Comparison of ENCODE assay signal across 8 cellular contexts in genomic region chr11:32297629-32298028, GRCh38.
DNase-seq lines count a peak whose midpoint lies in the region; ATAC-seq and TF ChIP-seq lines count a peak whose summit lies in the region.

No MANE protein-coding gene starts in this region.

- H3K9me3 Mint-ChIP-seq in GM23338 = no peaks in the 10 kb centered on the region

- DNase-seq in GM23338 (ENCODE audit: low spot score) (peak; percentile 14), NCI-H748 treated with DMSO at 0.1 percent for 48 hours (lab: John Stamatoyannopoulos, UW) (peak; percentile 25), epidermal melanocyte (ENCODE audit: insufficient read length, low spot score) (peak; percentile 40), stromal cell of bone marrow (ENCODE audit: low read depth) (peak; percentile 43), NCI-H2029 treated with DMSO at 0.1 percent for 48 hours (lab: John Stamatoyannopoulos, UW) (no peak)

- H3K4me3 Mint-ChIP-seq in GM23338 = no peak overlapping the region

- H3K27ac ChIP-seq in C4-2B (no peak overlapping the region), GM23338 (ENCODE audit: low read depth) (no peak overlapping the region)

- no peaks in the 10 kb centered on the region for H3K9me2 ChIP-seq in GM23338 (ENCODE audit: insufficient read depth)

- ATAC-seq in GM23338 (no peak), GM21825 (IDR thresholded peaks at IDR 0.05; ENCODE audit: unreplicated experiment) (no peak), HG03095 (IDR thresholded peaks at IDR 0.05; ENCODE audit: unreplicated experiment) (no peak)

- no peaks in the 10 kb centered on the region for H3F3A ChIP-seq in GM23338 (replicated peaks; ENCODE audit: low read depth)

- TF ChIP-seq CTCF in C4-2B (conservative IDR thresholded peaks at IDR 0.05) (peak; percentile 60), GM23338 (conservative IDR thresholded peaks at IDR 0.05; ENCODE audit: low read depth in 2 of 2) (peak; percentile 36 to 45)

- no peaks in the 10 kb centered on the region for H3K27me3 Mint-ChIP-seq in GM23338 (ENCODE audit: insufficient read depth, low read depth, poor library complexity)

- H3K27me3 ChIP-seq in GM23338 (ENCODE audit: insufficient read depth) = no peaks in the 10 kb centered on the region

- H3K4me2 ChIP-seq in GM23338 = no peak overlapping the region

- no peaks in the 10 kb centered on the region for H3K79me2 ChIP-seq in GM23338 (replicated peaks; ENCODE audit: insufficient read depth)

- H3K36me3 Mint-ChIP-seq in GM23338 (ENCODE audit: low read depth) = no peaks in the 10 kb centered on the region

- no peak overlapping the region for H2AFZ ChIP-seq in GM23338

- H3K36me3 ChIP-seq in GM23338 (ENCODE audit: insufficient read depth) = no peaks in the 10 kb centered on the region

- no peak overlapping the region for H3K4me3 ChIP-seq in GM23338

- no peaks in the 10 kb centered on the region for H4K20me1 ChIP-seq in GM23338 (replicated peaks; ENCODE audit: insufficient read depth)

- no peaks in the 10 kb centered on the region for H3K4me1 ChIP-seq in GM23338 (ENCODE audit: insufficient read depth)

- peaks cover 6% of the 10 kb centered on the region for H3K4me1 Mint-ChIP-seq in GM23338

- no peak overlapping the region for H3K27ac Mint-ChIP-seq in GM23338

TF ChIP-seq in GM23338, 12 proteins besides CTCF, POLR2A, EP300 and RAD21:
- no peak for TF ChIP-seq JUNB (IDR thresholded peaks at IDR 0.05; ENCODE audit: unreplicated experiment)
- TF ChIP-seq NANOG (IDR thresholded peaks at IDR 0.05; ENCODE audit: borderline replicate concordance) = no peak
- no peak for TF ChIP-seq EZH2phosphoT487 (IDR thresholded peaks at IDR 0.05; ENCODE audit: unreplicated experiment)
- no peak for TF ChIP-seq POLR2AphosphoS5 (IDR thresholded peaks at IDR 0.05; ENCODE audit: low read depth)
- no peak for TF ChIP-seq REST (IDR thresholded peaks at IDR 0.05; ENCODE audit: unreplicated experiment)
- TF ChIP-seq ZNF462 (CRISPR knock-in tag; IDR thresholded peaks at IDR 0.05) = no peak
- no peak for TF ChIP-seq ETS1 (IDR thresholded peaks at IDR 0.05)
- no peak for TF ChIP-seq ZNF331 (CRISPR knock-in tag; IDR thresholded peaks at IDR 0.05; ENCODE audit: low read depth)
